In the genomic region with DNA sequence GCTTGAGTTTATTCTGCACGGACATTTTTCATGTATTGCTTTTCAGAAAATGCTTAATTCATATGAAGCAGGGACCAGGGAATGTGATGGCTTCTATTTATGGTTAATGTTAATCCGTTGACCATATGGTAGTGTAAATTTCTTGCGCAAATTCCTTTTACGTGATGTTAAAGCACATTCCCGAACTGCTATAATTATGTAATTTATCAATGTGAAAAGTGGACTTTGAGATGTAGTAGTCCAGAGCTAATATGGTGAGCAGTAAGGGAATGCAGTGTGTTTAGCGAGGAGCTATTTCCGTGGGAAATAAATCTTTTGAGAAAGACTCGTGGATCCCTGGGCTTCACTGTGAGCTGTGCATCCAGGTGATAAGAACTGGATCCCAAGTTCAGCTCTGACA, we compare ENCODE assay signal across 28 cellular contexts.
"Had no signal": no experiment of that assay in that cellular context is flagged by ENCODE, and none has a peak within 500 bp of the region (broad histone marks: within the 10 kb centered on the region; RNA-seq: fewer than 3 reads in every experiment).

No MANE protein-coding gene starts in this region.

- H2AFZ ChIP-seq: neural progenitor cell had no signal

- H3K27ac ChIP-seq: left lung, lower lobe of right lung, neural progenitor cell, neutrophil, right atrium auricular region, right lobe of liver, stomach, testis, thyroid gland, transverse colon, upper lobe of right lung had no signal

- H3K36me3 ChIP-seq: left lung, lower lobe of right lung, neural progenitor cell, neutrophil, right atrium auricular region, right lobe of liver, stomach, thyroid gland, transverse colon, upper lobe of right lung had no signal

- DNase-seq: hippocampal formation; kidney; left colon; left lung; lower lobe of right lung; mammary epithelial cell; mesenchymal stem cell; naive B cell; natural killer cell; nephron progenitor cell; occipital lobe; right lobe of liver; stimulated activated CD4-positive, alpha-beta T cell treated with anti-CD3 and anti-CD28 coated beads, Interleukin-12 subunit alpha, Interleukin-12 subunit beta, amount 100 ng/mL, for 4 hours; stimulated activated CD4-positive, alpha-beta T cell treated with anti-CD3 and anti-CD28 coated beads, Interleukin-15, amount 100 ng/mL, for 24 hours; stimulated activated CD4-positive, alpha-beta T cell treated with anti-CD3 and anti-CD28 coated beads, Interleukin-2, amount 100 ng/mL, for 24 hours; stimulated activated CD4-positive, alpha-beta T cell treated with anti-CD3 and anti-CD28 coated beads, Interleukin-4, amount 100 ng/mL, for 1 hour; stimulated activated naive B cell treated with anti-CD40 and anti-IgM and Interleukin-4, amounts not matched to agents 10 μg/mL and 1 μg/mL and 100 μg/mL, for 72 hours; stimulated activated naive CD8-positive, alpha-beta T cell treated with anti-CD3 and anti-CD28 coated beads, Interleukin-15, Interleukin-2, amounts not matched to agents 100 U/mL and 50 U/mL, for 24 hours; stomach; testis; thyroid gland; transverse colon; upper lobe of right lung had no signal

- H3K4me3 ChIP-seq: left lung, lower lobe of right lung, neural progenitor cell, right atrium auricular region, right lobe of liver, stomach, testis, thyroid gland, transverse colon, upper lobe of right lung had no signal

- H3K4me2 ChIP-seq: neural progenitor cell had no signal

- H3K27me3 ChIP-seq: left lung, neural progenitor cell, right atrium auricular region, right lobe of liver, stomach, testis, thyroid gland, upper lobe of right lung had no signal

- FAIRE-seq: islet of Langerhans, kidney, urothelium cell line had no signal

- H3K9ac ChIP-seq: neural progenitor cell had no signal

- H3K4me1 ChIP-seq: lower lobe of right lung, right lobe of liver had no signal

- H3K9me3 ChIP-seq: left lung, lower lobe of right lung, neutrophil, right atrium auricular region, right lobe of liver, stomach, testis, thyroid gland, transverse colon, upper lobe of right lung had no signal

- ATAC-seq: left colon; left lung; lower lobe of right lung; natural killer cell; right lobe of liver; stimulated activated naive B cell treated with anti-CD40 and anti-IgM and Interleukin-4, amounts not matched to agents 10 μg/mL and 1 μg/mL and 100 μg/mL, for 72 hours; stimulated activated naive CD8-positive, alpha-beta T cell treated with anti-CD3 and anti-CD28 coated beads, Interleukin-15, Interleukin-2, amounts not matched to agents 100 U/mL and 50 U/mL, for 24 hours; upper lobe of right lung had no signal
